ENCODE assay signal across 16 cellular contexts in the genomic region with DNA sequence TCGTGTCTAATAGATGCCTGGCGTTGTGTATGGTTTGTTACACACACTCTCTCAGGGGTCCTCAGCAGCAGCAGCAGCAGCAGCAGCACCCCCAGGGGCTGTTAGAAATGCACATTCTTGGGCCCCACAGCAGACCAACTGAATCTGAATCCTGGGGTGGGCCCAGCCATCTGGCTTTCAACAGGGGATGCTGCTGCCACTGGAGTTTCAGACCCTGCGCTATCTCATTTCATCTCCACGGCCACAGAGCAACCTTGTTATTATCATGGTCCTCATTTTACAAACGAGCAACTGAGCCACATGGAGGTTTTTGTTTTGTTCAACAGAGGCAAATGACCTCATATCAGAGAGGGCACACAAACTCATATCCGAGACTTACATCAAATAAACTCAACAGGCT. TPM values are rescaled to one million over a fixed set of nuclear protein-coding genes. Genes with fewer than 3 reads are reported as not detected.
DNase-seq lines count a peak whose midpoint lies in the region; ATAC-seq and TF ChIP-seq lines count a peak whose summit lies in the region.
"Had no signal": no experiment of that assay in that cellular context is flagged by ENCODE, and none has a peak within 500 bp of the region (broad histone marks: within the 10 kb centered on the region; RNA-seq: fewer than 3 reads in every experiment).

No MANE protein-coding gene starts in this region.

- peak overlapping the region; percentile 61 for H3K27ac ChIP-seq in ACC112 (ENCODE audit: low read depth, low read length)
- H3K27ac ChIP-seq in rectal smooth muscle tissue (ENCODE audit: low read depth, low read length): peak overlapping the region; percentile 7

- peaks cover 70% of the 10 kb centered on the region for H3K4me1 Mint-ChIP-seq in HFFc6 (ENCODE audit: low read depth)
- H3K4me1 Mint-ChIP-seq in chondrocyte (ENCODE audit: low read depth): peaks cover 66% of the 10 kb centered on the region

- H3K4me3 ChIP-seq in ACC112 (ENCODE audit: low read depth, low read length): no peak overlapping the region
- H3K4me3 ChIP-seq in rectal smooth muscle tissue (ENCODE audit: low read length): no peak overlapping the region
- H3K4me3 ChIP-seq: body of pancreas had no signal

- DNase-seq in HFFc6 (no peak), chondrocyte (ENCODE audit: low spot score) (no peak), anterior cingulate cortex (lab: John Stamatoyannopoulos, UW) (no peak)
- DNase-seq: body of pancreas; dermis blood vessel endothelial cell; MM.1S; NCI-H187 treated with DMSO at 0.1 percent for 48 hours; NCI-H524; stimulated activated CD4-positive, alpha-beta T cell treated with anti-CD3 and anti-CD28 coated beads, Interleukin-12 subunit alpha, Interleukin-12 subunit beta, amount 100 ng/mL, for 4 hours; T-helper 9 cell had no signal

- H3K36me3 ChIP-seq in ACC112 (ENCODE audit: insufficient read depth, low read length) (peaks cover 12% of the 10 kb centered on the region; the same call in 1 of the 2 replicates), rectal smooth muscle tissue (ENCODE audit: control insufficient read depth, insufficient read depth, low read length) (no peaks in the 10 kb centered on the region)

- ATAC-seq in GM21786 (IDR thresholded peaks at IDR 0.05; ENCODE audit: unreplicated experiment): no peak
- no peak for ATAC-seq in HG02759 (IDR thresholded peaks at IDR 0.05; ENCODE audit: unreplicated experiment)
- ATAC-seq in GM19023 (IDR thresholded peaks at IDR 0.05; ENCODE audit: unreplicated experiment): no peak
- ATAC-seq: stimulated activated effector memory CD8-positive, alpha-beta T cell treated with anti-CD3 and anti-CD28 coated beads, Interleukin-12 subunit alpha, Interleukin-12 subunit beta, amount 100 ng/mL, for 72 hours had no signal

- H3K9ac ChIP-seq in rectal smooth muscle tissue (ENCODE audit: low read length): no peak overlapping the region

- peaks cover 9% of the 10 kb centered on the region; the same call in 1 of the 2 replicates for H3K9me3 Mint-ChIP-seq in HFFc6
- no peaks in the 10 kb centered on the region for H3K9me3 Mint-ChIP-seq in chondrocyte (ENCODE audit: low read depth)
- H3K9me3 Mint-ChIP-seq: stimulated activated effector memory CD8-positive, alpha-beta T cell treated with anti-CD3 and anti-CD28 coated beads, Interleukin-12 subunit alpha, Interleukin-12 subunit beta, amount 100 ng/mL, for 72 hours had no signal

- H3K4me1 ChIP-seq in ACC112 (ENCODE audit: control insufficient read depth, insufficient read depth, low read length, unreplicated experiment) (peaks cover 25% of the 10 kb centered on the region), rectal smooth muscle tissue (ENCODE audit: control insufficient read depth, insufficient read depth, low read length) (peaks cover 15% of the 10 kb centered on the region)

- H3K36me3 Mint-ChIP-seq in HFFc6 (ENCODE audit: low read depth) (peaks cover 29% of the 10 kb centered on the region), chondrocyte (ENCODE audit: low read depth) (peaks cover 6% of the 10 kb centered on the region)
- H3K36me3 Mint-ChIP-seq: stimulated activated effector memory CD8-positive, alpha-beta T cell treated with anti-CD3 and anti-CD28 coated beads, Interleukin-12 subunit alpha, Interleukin-12 subunit beta, amount 100 ng/mL, for 72 hours had no signal

- H3K27ac Mint-ChIP-seq in HFFc6: peak overlapping the region; percentile 92
- peak overlapping the region; percentile 90 for H3K27ac Mint-ChIP-seq in chondrocyte (ENCODE audit: unreplicated experiment)

- H3K79me2 ChIP-seq in ACC112 (ENCODE audit: control insufficient read depth, insufficient read depth, low read length, unreplicated experiment): peaks cover 23% of the 10 kb centered on the region

- no peaks in the 10 kb centered on the region for H3K27me3 ChIP-seq in ACC112 (ENCODE audit: insufficient read depth, low read length)
- no peaks in the 10 kb centered on the region for H3K27me3 ChIP-seq in rectal smooth muscle tissue (ENCODE audit: control insufficient read depth, insufficient read depth, low read length)
- H3K27me3 ChIP-seq: body of pancreas had no signal

- H3K4me3 Mint-ChIP-seq in HFFc6: peak overlapping the region; percentile 73; the same call in 1 of the 2 replicates
- no peak overlapping the region for H3K4me3 Mint-ChIP-seq in chondrocyte (ENCODE audit: unreplicated experiment)
- H3K4me3 Mint-ChIP-seq: stimulated activated effector memory CD8-positive, alpha-beta T cell treated with anti-CD3 and anti-CD28 coated beads, Interleukin-12 subunit alpha, Interleukin-12 subunit beta, amount 100 ng/mL, for 72 hours had no signal

- peaks cover 1% of the 10 kb centered on the region; the same call in 1 of the 2 replicates for H3K27me3 Mint-ChIP-seq in HFFc6 (ENCODE audit: insufficient read depth)
- no peaks in the 10 kb centered on the region for H3K27me3 Mint-ChIP-seq in chondrocyte (ENCODE audit: low read depth)

- TF ChIP-seq CTCF in HFFc6 (IDR thresholded peaks at IDR 0.05) (no peak), chondrocyte (IDR thresholded peaks at IDR 0.05) (no peak)

- peak overlapping the region; percentile 34 for H2AFZ ChIP-seq in ACC112 (ENCODE audit: low read length, unreplicated experiment)

RNA-seq across cellular contexts. Expression of a gene that starts 47.7 kb away (rescaled TPM):
- total RNA-seq in HFFc6 (2021; fragmentation: NEBNext Ultra II Directional; extraction: Animal tissue kit (Norgen Biotek cat#: 25700)): 100 to 1,000 TPM; 128 to 144 (median 129) TPM
- 36.4 to 61.0 TPM (median 59.5 TPM) in 3 replicates for total RNA-seq in chondrocyte
